Comparison of ENCODE assay signal across 10 cellular contexts in the genomic region with DNA sequence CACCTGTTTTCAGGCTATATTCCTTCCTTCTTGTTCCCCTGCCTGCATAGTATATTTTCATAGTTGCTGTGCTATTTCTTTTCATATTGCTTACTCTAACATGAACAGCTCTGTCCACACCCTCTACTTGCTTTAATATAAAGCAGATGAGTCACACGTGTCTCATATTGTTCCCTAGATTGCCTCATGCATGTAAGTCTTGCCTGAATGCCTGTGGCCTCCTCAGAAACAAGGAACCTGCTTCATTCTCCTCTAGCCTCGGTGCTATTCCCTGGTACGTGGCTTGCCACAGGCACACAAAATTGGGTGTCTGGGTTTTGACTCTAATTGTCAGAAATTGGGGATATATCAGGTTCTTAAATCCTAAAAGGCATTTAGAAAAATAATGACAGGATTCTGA. TPM values are rescaled to one million over a fixed set of nuclear protein-coding genes. Genes with fewer than 3 reads are reported as not detected.
DNase-seq lines count a peak whose midpoint lies in the region; ATAC-seq, FAIRE-seq and TF ChIP-seq lines count a peak whose summit lies in the region.
"Had no signal": no experiment of that assay in that cellular context is flagged by ENCODE, and none has a peak within 500 bp of the region (broad histone marks: within the 10 kb centered on the region; RNA-seq: fewer than 3 reads in every experiment).

No MANE protein-coding gene starts in this region.

- DNase-seq in H54 (ENCODE audit: insufficient read length, low spot score) (peak; percentile 73), RCC 7860 (ENCODE audit: low spot score) (peak; percentile 87), epithelial cell of proximal tubule (ENCODE audit: low read depth) (peak; percentile 46)
- DNase-seq: midbrain, NCI-H446 treated with DMSO at 0.1 percent for 48 hours had no signal

- TF ChIP-seq POLR2A in H54 (IDR thresholded peaks at IDR 0.05; ENCODE audit: low read depth, low read length): no peak

- no peak for ATAC-seq in HG03039 (IDR thresholded peaks at IDR 0.05; ENCODE audit: unreplicated experiment)
- no peak for ATAC-seq in GM18520 (IDR thresholded peaks at IDR 0.05; ENCODE audit: unreplicated experiment)
- ATAC-seq in activated CD4-positive, CD25-positive, alpha-beta regulatory T cell treated with anti-CD3 and anti-CD28 coated beads, Interleukin-2, amount 50 U/mL, for 24 hours: no peak

- FAIRE-seq in H54 (lab: Jason Lieb, UNC) (no peak), RCC 7860 (lab: Jason Lieb, UNC) (peak; percentile 89)
- FAIRE-seq: colon had no signal

- TF ChIP-seq CTCF in epithelial cell of proximal tubule (conservative IDR thresholded peaks at IDR 0.05; ENCODE audit: low read depth, low read length): no peak

- H3K27ac ChIP-seq in skin epidermis: peak overlapping the region in 19 of 21 experiments; percentile 24 to 85 (median 50)

- H3K4me3 ChIP-seq in epithelial cell of proximal tubule (ENCODE audit: low read depth, low read length): no peak overlapping the region
- no peak overlapping the region for H3K4me3 ChIP-seq in skin epidermis

RNA-seq across cellular contexts. Expression of gene PKP1, which starts 16.5 kb away (rescaled TPM):
- total RNA-seq in epithelial cell of proximal tubule: 1.5 and 2.8 TPM in 2 replicates
